Comparison of ENCODE assay signal across 10 cellular contexts in genomic region chr22:32426881-32427280, GRCh38. TPM values are rescaled to one million over a fixed set of nuclear protein-coding genes. Genes with fewer than 3 reads are reported as not detected.
"Had no signal": no experiment of that assay in that cellular context is flagged by ENCODE, and none has a peak within 500 bp of the region (broad histone marks: within the 10 kb centered on the region; RNA-seq: fewer than 3 reads in every experiment).

No MANE protein-coding gene starts in this region.

- H3K4me3 ChIP-seq: K562 had no signal

- DNase-seq: IMR-90, KBM-7, KG1 had no signal

- ATAC-seq: K562 had no signal

- FAIRE-seq: HTR-8/SVneo, K562 had no signal

- H3K4me2 ChIP-seq: KMS-11 had no signal

- H3K9ac ChIP-seq: KMS-11 had no signal

- H3K27ac ChIP-seq: HL-60, KMS-11 had no signal

RNA-seq across cellular contexts. Expression of gene BPIFC, which starts 37.4 kb away (rescaled TPM):
- total RNA-seq: HT-29, HT1080, IMR-90, K562 had no signal
- polyA plus RNA-seq: IgD-negative memory B cell, IMR-90, K562 had no signal
